In genomic region chr6:43735642-43736199, GRCh38 we compare ENCODE assay signal across 2 cellular contexts.
TF ChIP-seq lines count a peak whose summit lies in the region.

No MANE protein-coding gene starts in this region.

TF ChIP-seq in SK-N-SH, 30 proteins besides CTCF, POLR2A, EP300 and RAD21:
- TF ChIP-seq FOXM1 (IDR thresholded peaks at IDR 0.05; ENCODE audit: low read depth) = no peak
- TF ChIP-seq EZH2phosphoT487 (IDR thresholded peaks at IDR 0.05; ENCODE audit: borderline replicate concordance, low read depth) = no peak
- TF ChIP-seq YY1 (IDR thresholded peaks at IDR 0.05; ENCODE audit: low read depth) = no peak
- TF ChIP-seq NFIC (IDR thresholded peaks at IDR 0.05; ENCODE audit: borderline replicate concordance) = no peak
- TF ChIP-seq RXRA (IDR thresholded peaks at IDR 0.05; ENCODE audit: borderline replicate concordance, low read depth) = no peak
- no peak for TF ChIP-seq FOSL2 (IDR thresholded peaks at IDR 0.05; ENCODE audit: borderline replicate concordance, low read depth)
- no peak for TF ChIP-seq ZBTB33 (IDR thresholded peaks at IDR 0.05; ENCODE audit: borderline replicate concordance, low read depth)
- no peak for TF ChIP-seq RCOR1 (IDR thresholded peaks at IDR 0.05; ENCODE audit: low read length)
- TF ChIP-seq REST (IDR thresholded peaks at IDR 0.05; ENCODE audit: low read depth, low read length) = no peak
- no peak for TF ChIP-seq TEAD4 (IDR thresholded peaks at IDR 0.05; ENCODE audit: borderline replicate concordance, insufficient read depth)
- TF ChIP-seq PBX3 (IDR thresholded peaks at IDR 0.05) = no peak
- TF ChIP-seq JUND (IDR thresholded peaks at IDR 0.05) = no peak
- TF ChIP-seq MXI1 (IDR thresholded peaks at IDR 0.05; ENCODE audit: low read depth, low read length) = no peak
- no peak for TF ChIP-seq TCF12 (IDR thresholded peaks at IDR 0.05)

TF ChIP-seq in SK-N-SH treated with all-trans-retinoic acid at 6 μM for 48 hours, 23 proteins besides CTCF, POLR2A, EP300 and RAD21:
- TF ChIP-seq GLIS3 (CRISPR knock-in tag; IDR thresholded peaks at IDR 0.05) (no peak), TCF4 (CRISPR knock-in tag; IDR thresholded peaks at IDR 0.05; ENCODE audit: borderline replicate concordance) (no peak), POU6F1 (CRISPR knock-in tag; IDR thresholded peaks at IDR 0.05; ENCODE audit: borderline replicate concordance, low read depth) (no peak), TOX (CRISPR knock-in tag; IDR thresholded peaks at IDR 0.05; ENCODE audit: borderline replicate concordance) (no peak), CSRNP3 (CRISPR knock-in tag; IDR thresholded peaks at IDR 0.05) (no peak), RARB (CRISPR knock-in tag; IDR thresholded peaks at IDR 0.05) (no peak), TSHZ2 (CRISPR knock-in tag; IDR thresholded peaks at IDR 0.05) (no peak), SNAI2 (CRISPR knock-in tag; IDR thresholded peaks at IDR 0.05) (no peak), ARNTL (CRISPR knock-in tag; IDR thresholded peaks at IDR 0.05; ENCODE audit: borderline replicate concordance, low read depth) (no peak), ZNF70 (CRISPR knock-in tag; IDR thresholded peaks at IDR 0.05) (no peak)
